12 cellular contexts compared by ENCODE assay signal in genomic region chr16:53893731-53894435, GRCh38.
DNase-seq lines count a peak whose midpoint lies in the region; ATAC-seq and TF ChIP-seq lines count a peak whose summit lies in the region.
"Had no signal": no experiment of that assay in that cellular context is flagged by ENCODE, and none has a peak within 500 bp of the region (broad histone marks: within the 10 kb centered on the region; RNA-seq: fewer than 3 reads in every experiment).

No MANE protein-coding gene starts in this region.

- H3K27ac ChIP-seq in lung (ENCODE audit: low read depth in 1 of 2, low read length in 1 of 2) (no peak overlapping the region), suprapubic skin (no peak overlapping the region)
- H3K27ac ChIP-seq: vagina had no signal

- DNase-seq in AG10803 (ENCODE audit: low read depth), result peak; percentile 63
- peak; percentile 77 for DNase-seq in LNCaP clone FGC (ENCODE audit: low read depth)
- peak; percentile 68 for DNase-seq in astrocyte of the spinal cord (ENCODE audit: low read depth, low spot score)
- DNase-seq in lung (ENCODE audit: low spot score), result no peak
- DNase-seq in suprapubic skin (ENCODE audit: low spot score in 2 of 2), result no peak
- DNase-seq in activated gamma-delta T cell (lab: John Stamatoyannopoulos, UW), result no peak
- DNase-seq: activated CD4-positive, alpha-beta memory T cell treated with anti-CD3 and anti-CD28 coated beads for 36 hours; cortex of kidney had no signal

- no peaks in the 10 kb centered on the region for H3K9me3 ChIP-seq in lung (ENCODE audit: control insufficient read depth in 2 of 2, insufficient read depth in 1 of 2, low read length in 1 of 2)
- no peaks in the 10 kb centered on the region for H3K9me3 ChIP-seq in suprapubic skin
- H3K9me3 ChIP-seq: vagina had no signal

- TF ChIP-seq POLR2A in suprapubic skin (IDR thresholded peaks at IDR 0.05), result no peak

- in situ Hi-C loops in astrocyte of the spinal cord (cut with HindIII; ENCODE audit: low sequenced_read_pairs), result no loop called here

- TF ChIP-seq CTCF in AG10803 (conservative IDR thresholded peaks at IDR 0.05; ENCODE audit: low read length) (no peak), LNCaP clone FGC (IDR thresholded peaks at IDR 0.05; ENCODE audit: control insufficient read depth, extremely low read depth, insufficient read depth) (no peak), astrocyte of the spinal cord (IDR thresholded peaks at IDR 0.05; ENCODE audit: low read depth, low read length) (no peak), lung (IDR thresholded peaks at IDR 0.05; ENCODE audit: control extremely low read depth, extremely low read depth) (no peak), suprapubic skin (IDR thresholded peaks at IDR 0.05) (no peak)

- H3K4me3 ChIP-seq in AG10803 (ENCODE audit: low read length), result no peak overlapping the region
- no peak overlapping the region for H3K4me3 ChIP-seq in LNCaP clone FGC (ENCODE audit: low read depth, low read length)
- H3K4me3 ChIP-seq in astrocyte of the spinal cord (ENCODE audit: low read depth, low read length), result no peak overlapping the region
- H3K4me3 ChIP-seq in lung, result no peak overlapping the region
- no peak overlapping the region for H3K4me3 ChIP-seq in suprapubic skin
- H3K4me3 ChIP-seq: vagina had no signal

- 61 to 79% methylated on average over 5 of the region's 5 CpGs for WGBS in lung, 2 donors
- WGBS in suprapubic skin, result 56% methylated on average over 5 of the region's 5 CpGs

- no peaks in the 10 kb centered on the region for H3K27me3 ChIP-seq in lung (ENCODE audit: control insufficient read depth, insufficient read depth)
- H3K27me3 ChIP-seq in suprapubic skin, result no peaks in the 10 kb centered on the region
- H3K27me3 ChIP-seq: vagina had no signal

- H3K4me1 ChIP-seq in lung (ENCODE audit: control insufficient read depth in 2 of 2, insufficient read depth in 2 of 2, low read length in 2 of 2) (peaks cover 2 to 12% of the 10 kb centered on the region in 2 donors), suprapubic skin (peaks cover 25% of the 10 kb centered on the region)

- no peak for TF ChIP-seq EP300 in suprapubic skin (IDR thresholded peaks at IDR 0.05)

- H3K36me3 ChIP-seq in lung (ENCODE audit: control insufficient read depth in 2 of 2, insufficient read depth in 2 of 2, low read length in 2 of 2) (peaks cover 2 to 6% of the 10 kb centered on the region in 2 donors), suprapubic skin (peaks cover 7% of the 10 kb centered on the region)
- H3K36me3 ChIP-seq: vagina had no signal

- ATAC-seq in lung (ENCODE audit: insufficient read depth, low FRiP score) (peak; percentile 54), HG03565 (IDR thresholded peaks at IDR 0.05; ENCODE audit: unreplicated experiment) (no peak), GM21619 (IDR thresholded peaks at IDR 0.05; ENCODE audit: unreplicated experiment) (no peak)
- ATAC-seq: HepG2 had no signal

Comparison
In these comparisons a context has a peak if more than half of its experiments do, and no peak if none do; other contexts are left out.
1. DNase-seq: peak in AG10803 (single experiment), LNCaP clone FGC (single experiment) and astrocyte of the spinal cord (single experiment); none in lung (single experiment), suprapubic skin (0 of 2) and activated gamma-delta T cell (single experiment).